ENCODE assay signal across 15 cellular contexts in genomic region chr6:36844232-36845170, GRCh38.
"Had no signal": no experiment of that assay in that cellular context is flagged by ENCODE, and none has a peak within 500 bp of the region (broad histone marks: within the 10 kb centered on the region; RNA-seq: fewer than 3 reads in every experiment).

No MANE protein-coding gene starts in this region.

- DNase-seq: activated CD4-positive, alpha-beta memory T cell treated with anti-CD3 and anti-CD28 coated beads for 36 hours; activated naive CD4-positive, alpha-beta T cell treated with Interleukin-2 at 50 U/mL for 16 hours; central memory CD4-positive, alpha-beta T cell; hypothalamus; kidney glomerular epithelial cell; lower lobe of right lung; midbrain; posterior cingulate gyrus; right lobe of liver; stimulated activated CD4-positive, alpha-beta T cell treated with anti-CD3 and anti-CD28 coated beads, Interleukin-1b, Interleukin-23, amount 100 ng/mL, for 48 hours; stimulated activated naive B cell treated with anti-CD40 and anti-IgM and Interleukin-4, amounts not matched to agents 10 μg/mL and 1 μg/mL and 100 μg/mL, for 72 hours; T-helper 9 cell; upper lobe of left lung had no signal

- H3K27me3 ChIP-seq: right lobe of liver had no signal

- H3K9me3 Mint-ChIP-seq: activated CD4-positive, alpha-beta memory T cell treated with anti-CD3 and anti-CD28 coated beads for 36 hours; stimulated activated naive B cell treated with anti-CD40 and anti-IgM and Interleukin-4, amounts not matched to agents 10 μg/mL and 1 μg/mL and 100 μg/mL, for 72 hours had no signal

- H3K4me3 Mint-ChIP-seq: activated CD4-positive, alpha-beta memory T cell treated with anti-CD3 and anti-CD28 coated beads for 36 hours; stimulated activated naive B cell treated with anti-CD40 and anti-IgM and Interleukin-4, amounts not matched to agents 10 μg/mL and 1 μg/mL and 100 μg/mL, for 72 hours had no signal

- H3K27ac Mint-ChIP-seq: activated CD4-positive, alpha-beta memory T cell treated with anti-CD3 and anti-CD28 coated beads for 36 hours; stimulated activated naive B cell treated with anti-CD40 and anti-IgM and Interleukin-4, amounts not matched to agents 10 μg/mL and 1 μg/mL and 100 μg/mL, for 72 hours had no signal

- ATAC-seq: gastroesophageal sphincter; lower lobe of right lung; right lobe of liver; stimulated activated naive B cell treated with anti-CD40 and anti-IgM and Interleukin-4, amounts not matched to agents 10 μg/mL and 1 μg/mL and 100 μg/mL, for 72 hours had no signal

- H3K4me3 ChIP-seq: gastroesophageal sphincter, lower lobe of right lung, right lobe of liver, upper lobe of left lung had no signal

- H3K9me3 ChIP-seq: gastroesophageal sphincter, lower lobe of right lung, right lobe of liver, upper lobe of left lung had no signal

- H3K27ac ChIP-seq: gastroesophageal sphincter, lower lobe of right lung, right lobe of liver, upper lobe of left lung, VCaP had no signal
